Comparison of ENCODE assay signal across 17 cellular contexts in genomic region chr20:8078528-8078914, GRCh38. TPM values are rescaled to one million over a fixed set of nuclear protein-coding genes. Genes with fewer than 3 reads are reported as not detected.
DNase-seq lines count a peak whose midpoint lies in the region; ATAC-seq and TF ChIP-seq lines count a peak whose summit lies in the region.
"Had no signal": no experiment of that assay in that cellular context is flagged by ENCODE, and none has a peak within 500 bp of the region (broad histone marks: within the 10 kb centered on the region; RNA-seq: fewer than 3 reads in every experiment).

No MANE protein-coding gene starts in this region.

- no peaks in the 10 kb centered on the region for H3K27me3 ChIP-seq in heart right ventricle
- H3K27me3 ChIP-seq: Peyer's patch had no signal

- TF ChIP-seq CTCF in heart right ventricle (IDR thresholded peaks at IDR 0.05) (no peak), lower leg skin (IDR thresholded peaks at IDR 0.05) (no peak)

- no peak overlapping the region for H3K4me3 ChIP-seq in heart right ventricle
- H3K4me3 ChIP-seq in lower leg skin (ENCODE audit: low read depth, poor library complexity, severe bottlenecking): no peak overlapping the region
- H3K4me3 ChIP-seq: Peyer's patch had no signal

- H3K4me1 ChIP-seq in heart right ventricle: peaks cover 0 to 16% (median 0%) of the 10 kb centered on the region in 9 donors
- H3K4me1 ChIP-seq: Peyer's patch had no signal

- H3K36me3 ChIP-seq in heart right ventricle: no peaks in the 10 kb centered on the region
- H3K36me3 ChIP-seq: Peyer's patch had no signal

- 39% methylated on average over 4 of the region's 4 CpGs for WGBS in heart right ventricle, 2 donors
- 59 to 64% methylated on average over 4 of the region's 4 CpGs for WGBS in lower leg skin, 2 donors

- intact Hi-C loops in heart right ventricle (cut with DNase I) (no loop called here), left cardiac atrium (cut with DNase I) (no loop called here), lower leg skin (cut with DNase I; ENCODE audit: low total_unique reads) (no loop called here)

- peak in 1 of 2 donors; percentile 12 for DNase-seq in heart right ventricle
- DNase-seq in left cardiac atrium: no peak
- DNase-seq in amniotic epithelial cell (ENCODE audit: low read depth): peak; percentile 37
- DNase-seq in lung microvascular endothelial cell (ENCODE audit: low read depth in 2 of 2): peak; percentile 14 to 40
- no peak for DNase-seq in inferior parietal cortex (ENCODE audit: extremely low spot score)
- no peak for DNase-seq in lower leg skin (ENCODE audit: low spot score in 2 of 2)
- DNase-seq in NCI-H1048 (lab: John Stamatoyannopoulos, UW): no peak
- DNase-seq: CD4-positive, alpha-beta memory T cell; DND-41; GDM1; NCI-H1092; NCI-H2107; NCI-H446; NCI-H82; Peyer's patch; SIG-M5 had no signal

- TF ChIP-seq POLR2A in lower leg skin (IDR thresholded peaks at IDR 0.05): no peak

- H3K27ac ChIP-seq in heart right ventricle: no peak overlapping the region
- H3K27ac ChIP-seq: Peyer's patch had no signal

- ATAC-seq in heart right ventricle (peak in 5 of 8 donors; percentile 58 to 89 (median 79)), left cardiac atrium (no peak)
- ATAC-seq: HCT116 had no signal

- H3K9me3 ChIP-seq in heart right ventricle: no peaks in the 10 kb centered on the region
- H3K9me3 ChIP-seq: Peyer's patch had no signal

RNA-seq across cellular contexts. Expression of gene PLCB1, which starts 53.5 kb away (rescaled TPM):
- total RNA-seq in heart right ventricle: 10 to 100 TPM in 1 of 10 donors, 1 to 10 TPM in 9; 3.6 to 12.7 (median 7.5) TPM
- polyA plus RNA-seq in heart right ventricle: 1 to 10 TPM; 2.2 to 4.6 TPM
- total RNA-seq in left cardiac atrium: 10 to 100 TPM; 25.9 to 27.1 TPM
- 11.8 and 12.3 TPM in 2 replicates for total RNA-seq in lung microvascular endothelial cell
- total RNA-seq in lower leg skin: 10 to 100 TPM in 2 of 4 donors, 1 to 10 TPM in 2; 4.1 to 16.2 (median 9.1) TPM

RNA-seq across cellular contexts. Expression of gene TMX4, which starts 59.0 kb away (rescaled TPM):
- total RNA-seq in heart right ventricle (100 to 1,000 TPM in 7 of 10 donors, 10 to 100 TPM in 3; 89.3 to 169 (median 121) TPM), left cardiac atrium (100 to 1,000 TPM; 126 to 170 TPM), lung microvascular endothelial cell (12.4 and 14.9 TPM in 2 replicates), lower leg skin (10 to 100 TPM; 14.2 to 26.8 (median 17.6) TPM)
- polyA plus RNA-seq in heart right ventricle: 10 to 100 TPM; 26.7 to 41.9 TPM

Comparison
In these comparisons a context has a peak if more than half of its experiments do, and no peak if none do; other contexts are left out.
1. ATAC-seq: peak in heart right ventricle (5 of 8); none in left cardiac atrium (0 of 2).
2. DNase-seq: peak in amniotic epithelial cell (single experiment) and lung microvascular endothelial cell (2 of 2); none in left cardiac atrium (single experiment), inferior parietal cortex (single experiment), lower leg skin (0 of 2) and NCI-H1048 (single experiment).